19 cellular contexts compared by ENCODE assay signal in genomic region chr5:145944328-145944727, GRCh38. TPM values are rescaled to one million over a fixed set of nuclear protein-coding genes. Genes with fewer than 3 reads are reported as not detected.
DNase-seq lines count a peak whose midpoint lies in the region; ATAC-seq, FAIRE-seq and TF ChIP-seq lines count a peak whose summit lies in the region.
"Had no signal": no experiment of that assay in that cellular context is flagged by ENCODE, and none has a peak within 500 bp of the region (broad histone marks: within the 10 kb centered on the region; RNA-seq: fewer than 3 reads in every experiment).

No MANE protein-coding gene starts in this region.

- H3F3A ChIP-seq in MM.1S (ENCODE audit: insufficient read depth, low read length) = peaks cover 26% of the 10 kb centered on the region

- TF ChIP-seq RAD21 in HepG2 (CRISPR knock-in tag; IDR thresholded peaks at IDR 0.05) = no peak

- no peaks in the 10 kb centered on the region for H4K20me1 ChIP-seq in MM.1S (ENCODE audit: insufficient read depth, low read length)
- H4K20me1 ChIP-seq in HepG2 (ENCODE audit: insufficient read depth, low read length) = no peaks in the 10 kb centered on the region

- in situ Hi-C loops in HepG2 (cut with HindIII; ENCODE audit: extremely low pct_ligation_motif_present, low pct_unique_long_range_greater_than_20kb) = no loop called here

- no peaks in the 10 kb centered on the region for H3K27me3 ChIP-seq in MM.1S (replicated peaks; ENCODE audit: insufficient read depth, low read length)
- H3K27me3 ChIP-seq in HepG2 (ENCODE audit: control insufficient read depth in 1 of 2, insufficient read depth in 2 of 2, low read length in 2 of 2) = no peaks in the 10 kb centered on the region
- H3K27me3 ChIP-seq in small intestine (ENCODE audit: control insufficient read depth in 2 of 2, insufficient read depth in 2 of 2, low read length in 2 of 2) = no peaks in the 10 kb centered on the region
- H3K27me3 ChIP-seq: MG63, SJSA1 had no signal

- TF ChIP-seq CTCF in MM.1S (IDR thresholded peaks at IDR 0.05; ENCODE audit: low read length) = no peak
- no peak for TF ChIP-seq CTCF in HepG2 (CRISPR knock-in tag; IDR thresholded peaks at IDR 0.05)

- H3K9ac ChIP-seq in MM.1S (ENCODE audit: low read length) (no peak overlapping the region), HepG2 (ENCODE audit: insufficient read depth, low read depth, low read length) (no peak overlapping the region)

- H3K4me2 ChIP-seq in MM.1S (ENCODE audit: low read depth, low read length) = peak overlapping the region; percentile 5; the same call in 1 of the 2 replicates
- peak overlapping the region; percentile 34; the same call in 1 of the 2 replicates for H3K4me2 ChIP-seq in HepG2 (ENCODE audit: low read depth, low read length)

- no peaks in the 10 kb centered on the region for H3K9me2 ChIP-seq in MM.1S (replicated peaks; ENCODE audit: insufficient read depth, low read length)

- H3K4me3 ChIP-seq in MM.1S (ENCODE audit: low read length) = no peak overlapping the region
- no peak overlapping the region for H3K4me3 ChIP-seq in HepG2 (replicated peaks in 1 of 3; ENCODE audit: insufficient read depth in 1 of 3, low read depth in 2 of 3, low read length in 3 of 3)
- no peak overlapping the region for H3K4me3 ChIP-seq in small intestine (ENCODE audit: low read depth in 1 of 2, low read length in 2 of 2)
- H3K4me3 ChIP-seq: MG63, SJSA1 had no signal

- H3K4me1 ChIP-seq in MM.1S (ENCODE audit: low read length) = peaks cover 72% of the 10 kb centered on the region
- H3K4me1 ChIP-seq in HepG2 (ENCODE audit: insufficient read depth, low read length) = peaks cover 79% of the 10 kb centered on the region
- H3K4me1 ChIP-seq in small intestine (ENCODE audit: control insufficient read depth in 2 of 2, insufficient read depth in 1 of 2, low read depth in 1 of 2, low read length in 1 of 2) = peaks cover 4 to 13% of the 10 kb centered on the region in 2 donors

- ATAC-seq in HepG2 (peak; percentile 84), HG03520 (IDR thresholded peaks at IDR 0.05; ENCODE audit: unreplicated experiment) (no peak)

- intact Hi-C loops in HepG2 (cut with micrococcal nuclease; ENCODE audit: unreplicated experiment) = no loop called here

- CTCF ChIA-PET in HepG2 (lab: Yijun Ruan, JAX; ENCODE audit: low intra/inter-chr PET ratio, low total read pairs) = no interaction called here

- no peak for TF ChIP-seq POLR2A in HepG2 (IDR thresholded peaks at IDR 0.05; ENCODE audit: insufficient read depth in 1 of 2, low read depth in 2 of 2, low read length in 2 of 2)

- no peak for FAIRE-seq in HepG2 (lab: Jason Lieb, UNC)
- FAIRE-seq in small intestine (lab: Jason Lieb, UNC) = no peak
- FAIRE-seq: GM12891, GM18507, H1 had no signal

- TF ChIP-seq EP300 in HepG2 (IDR thresholded peaks at IDR 0.05; ENCODE audit: low read depth in 2 of 2, low read length in 2 of 2) (no peak), HepG2 (CRISPR knock-in tag; IDR thresholded peaks at IDR 0.05; ENCODE audit: borderline replicate concordance) (no peak)

- no peak for DNase-seq in MM.1S
- DNase-seq in HepG2 (ENCODE audit: low spot score) = peak; percentile 49
- DNase-seq in small intestine = peak; percentile 91
- no peak for DNase-seq in activated CD4-positive, CD25-positive, alpha-beta regulatory T cell treated with anti-CD3 and anti-CD28 coated beads, Interleukin-2, amount 50 U/mL, for 72 hours
- DNase-seq in NCI-H1417 treated with DMSO at 0.1 percent for 48 hours (lab: John Stamatoyannopoulos, UW) = no peak
- DNase-seq: C1 segment of cervical spinal cord; GF-D8; NCI-H1092 treated with DMSO at 0.1 percent for 48 hours; NCI-H1694 treated with DMSO at 0.1 percent for 48 hours; NCI-H526 treated with DMSO at 0.1 percent for 48 hours; NK-92 treated with Interleukin-12 subunit alpha and Interleukin-12 subunit beta, amount 100 ng/mL, for 24 hours had no signal

- POLR2A ChIA-PET in HepG2 (lab: Yijun Ruan, JAX) = interaction anchor here (1.3 to 2.6 kb wide), 2 partner anchors 8 to 35 kb away, joined by 5 to 27 read pairs; partner anchors contain the start of gene SH3RF2

- H3K9me3 ChIP-seq in MM.1S (replicated peaks; ENCODE audit: insufficient read depth, low read length) = no peaks in the 10 kb centered on the region
- H3K9me3 ChIP-seq in HepG2 (ENCODE audit: low read length) = no peaks in the 10 kb centered on the region
- H3K9me3 ChIP-seq in small intestine (ENCODE audit: control insufficient read depth, low read depth) = no peaks in the 10 kb centered on the region
- H3K9me3 ChIP-seq: MG63, SJSA1 had no signal

- H2AFZ ChIP-seq in MM.1S (ENCODE audit: low read length) = no peak overlapping the region
- H2AFZ ChIP-seq in HepG2 (ENCODE audit: low read length) = no peak overlapping the region

- H3K79me2 ChIP-seq in MM.1S (ENCODE audit: low read length) (no peaks in the 10 kb centered on the region), HepG2 (ENCODE audit: insufficient read depth, low read length) (peaks cover 2% of the 10 kb centered on the region)

- no peaks in the 10 kb centered on the region for H3K36me3 ChIP-seq in MM.1S (replicated peaks; ENCODE audit: insufficient read depth, low read length)
- no peaks in the 10 kb centered on the region for H3K36me3 ChIP-seq in HepG2 (replicated peaks in 1 of 2; ENCODE audit: control insufficient read depth in 1 of 2, insufficient read depth in 2 of 2, low read length in 2 of 2)
- no peaks in the 10 kb centered on the region for H3K36me3 ChIP-seq in small intestine (ENCODE audit: control insufficient read depth in 2 of 2, insufficient read depth in 2 of 2, low read length in 2 of 2)
- H3K36me3 ChIP-seq: MG63 had no signal

- H3K27ac ChIP-seq in MM.1S (ENCODE audit: low read length) (peak overlapping the region; percentile 50; the same call in 1 of the 2 replicates), angular gyrus (ENCODE audit: low read depth, low read length) (peak overlapping the region; percentile 62), HepG2 (ENCODE audit: extremely low read length, insufficient read depth, low read length) (peak overlapping the region; percentile 34), small intestine (ENCODE audit: low read depth in 1 of 2, low read length in 1 of 2) (peak overlapping the region in 1 of 2 donors; percentile 68)
- H3K27ac ChIP-seq: SJSA1 had no signal

- WGBS in HepG2 (ENCODE audit: low lambda C conversion rate) = 33% methylated on average over 3 of the region's 3 CpGs
- WGBS in small intestine, 3 donors = 8 to 56% (median 28%) methylated on average over 3 of the region's 3 CpGs

- BruUV-seq in HepG2 (replicated peaks; lab: Mats Ljungman, UMichigan) = no TSS peak

TF ChIP-seq in HepG2, 621 proteins besides CTCF, POLR2A, EP300 and RAD21 (continues in another document):
- TF ChIP-seq TBX2 (CRISPR knock-in tag; IDR thresholded peaks at IDR 0.05; ENCODE audit: borderline replicate concordance) = peak; percentile 35; the same call in 1 of the 2 replicates
- TF ChIP-seq RXRB (CRISPR knock-in tag; IDR thresholded peaks at IDR 0.05; ENCODE audit: borderline replicate concordance) = 0 out of 2 replicates have a peak, but pooled peaks have one; percentile 6
- peak; percentile 55; the same call in 1 of the 2 replicates for TF ChIP-seq ZNF7 (CRISPR knock-in tag; IDR thresholded peaks at IDR 0.05)
- no peak for TF ChIP-seq ZNF558 (CRISPR knock-in tag; IDR thresholded peaks at IDR 0.05; ENCODE audit: borderline replicate concordance)
- TF ChIP-seq EZH2 (conservative IDR thresholded peaks at IDR 0.05; ENCODE audit: low read depth, low read length) = no peak
- 0 out of 2 replicates have a peak, but pooled peaks have one; percentile 31 for TF ChIP-seq CEBPG (CRISPR knock-in tag; IDR thresholded peaks at IDR 0.05)
- TF ChIP-seq HDAC2 (CRISPR knock-in tag; IDR thresholded peaks at IDR 0.05) = peak; percentile 43; the same call in 1 of the 2 replicates
- peak; percentile 23; the same call in 1 of the 2 replicates for TF ChIP-seq SOX5 (CRISPR knock-in tag; IDR thresholded peaks at IDR 0.05; ENCODE audit: borderline replicate concordance)

RNA-seq across cellular contexts. Expression of gene SH3RF2, which starts 8.0 kb away (rescaled TPM):
- 3.1 and 3.7 TPM in 2 replicates for total RNA-seq in HepG2 (2016; rRNA removed; fragmentation: Illumina TruSeq; extraction: Trizol)
- total RNA-seq in HepG2 (2016; cell fraction: cytosol; rRNA removed; fragmentation: Illumina TruSeq; extraction: Trizol; ENCODE audit: low read depth) = 2.1 and 2.2 TPM in 2 replicates
- 2.6 and 3.8 TPM in 2 replicates for total RNA-seq in HepG2 (2016; cell fraction: insoluble cytoplasmic fraction; rRNA removed; fragmentation: Illumina TruSeq; extraction: Trizol)
- total RNA-seq in HepG2 (2016; cell fraction: membrane; rRNA removed; fragmentation: Illumina TruSeq; extraction: Trizol) = 2.4 and 3.8 TPM in 2 replicates
- total RNA-seq in HepG2 (2016; cell fraction: nucleus; rRNA removed; fragmentation: Illumina TruSeq; extraction: Trizol) = 7.9 and 8.9 TPM in 2 replicates
- 2.6 and 2.8 TPM in 2 replicates for polyA plus RNA-seq in HepG2 (2011; rRNA removed)
- 1.7 and 2.1 TPM in 2 replicates for polyA plus RNA-seq in HepG2 (2011; cell fraction: cytosol; rRNA removed)
- 4.9 and 6.9 TPM in 2 replicates for polyA plus RNA-seq in HepG2 (2011; cell fraction: nucleus; rRNA removed)
- 1.7 and 2.5 TPM in 2 replicates for polyA plus RNA-seq in HepG2 (2012)
- 0.76 and 1.0 TPM in 2 replicates for polyA plus RNA-seq in HepG2 (2016; cell fraction: cytosol; fragmentation: Illumina TruSeq; extraction: Trizol; ENCODE audit: low read depth)
- polyA plus RNA-seq in HepG2 (2016; cell fraction: insoluble cytoplasmic fraction; fragmentation: Illumina TruSeq; extraction: Trizol; ENCODE audit: low read depth) = 2.7 and 3.7 TPM in 2 replicates
- 1.4 and 1.7 TPM in 2 replicates for polyA plus RNA-seq in HepG2 (2016; cell fraction: membrane; fragmentation: Illumina TruSeq; extraction: Trizol; ENCODE audit: low read depth)
- 11.0 and 12.4 TPM in 2 replicates for polyA plus RNA-seq in HepG2 (2016; cell fraction: nucleus; fragmentation: Illumina TruSeq; extraction: Trizol; ENCODE audit: insufficient read depth, low read depth)
- 4.5 and 13.0 TPM in 2 replicates for polyA minus RNA-seq in HepG2 (2011; rRNA and poly(A)+ RNA removed; ENCODE audit: low replicate concordance)
- 2.0 and 2.5 TPM in 2 replicates for polyA minus RNA-seq in HepG2 (2011; cell fraction: cytosol; rRNA and poly(A)+ RNA removed)
- 8.4 and 9.1 TPM in 2 replicates for polyA minus RNA-seq in HepG2 (2011; cell fraction: nucleus; rRNA and poly(A)+ RNA removed)
- polyA plus RNA-seq in small intestine = 10 to 100 TPM; 14.3 to 25.0 (median 23.6) TPM
- total RNA-seq: OCI-LY7 had no signal

Comparison
In these comparisons a context has a peak if more than half of its experiments do, and no peak if none do; other contexts are left out.
1. DNase-seq: peak in HepG2 (single experiment) and small intestine (single experiment); none in MM.1S (single experiment), activated CD4-positive, CD25-positive, alpha-beta regulatory T cell treated with anti-CD3 and anti-CD28 coated beads, Interleukin-2, amount 50 U/mL, for 72 hours (single experiment) and NCI-H1417 treated with DMSO at 0.1 percent for 48 hours (single experiment).